ENCODE assay signal across 18 cellular contexts in genomic region chr9:78559449-78559885, GRCh38.
A peak's percentile ranks its signal among the peaks of the same experiment; 100 is the strongest.
DNase-seq lines count a peak whose midpoint lies in the region; ATAC-seq and TF ChIP-seq lines count a peak whose summit lies in the region.
"Had no signal": no experiment of that assay in that cellular context is flagged by ENCODE, and none has a peak within 500 bp of the region (broad histone marks: within the 10 kb centered on the region; RNA-seq: fewer than 3 reads in every experiment).

No MANE protein-coding gene starts in this region.

- H3K27ac Mint-ChIP-seq in naive thymus-derived CD4-positive, alpha-beta T cell: no peak overlapping the region
- H3K27ac Mint-ChIP-seq: activated CD8-positive, alpha-beta T cell treated with anti-CD3 and anti-CD28 coated beads, Interleukin-2, amount 10 ng/mL, durations not matched to agents 7 days and 5 days; activated naive CD8-positive, alpha-beta T cell treated with anti-CD3 and anti-CD28 coated beads, Interleukin-2, amount 10 ng/mL, durations not matched to agents 7 days and 5 days; effector memory CD8-positive, alpha-beta T cell; IgD-negative memory B cell had no signal

- CTCF ChIA-PET in naive thymus-derived CD4-positive, alpha-beta T cell (lab: Charles Lee): no interaction called here

- no peaks in the 10 kb centered on the region for H3K27me3 ChIP-seq in skeletal muscle satellite cell (ENCODE audit: control insufficient read depth, insufficient read depth, low read length)
- H3K27me3 ChIP-seq in naive thymus-derived CD4-positive, alpha-beta T cell (ENCODE audit: control insufficient read depth in 2 of 2, insufficient read depth in 2 of 2, low read length in 2 of 2): no peaks in the 10 kb centered on the region
- H3K27me3 ChIP-seq: BLaER1 treated with 17β-estradiol and CSF1 and Interleukin-3, amounts not matched to agents 10 nM and 100 nM had no signal

- H3K4me3 ChIP-seq in epithelial cell of esophagus (ENCODE audit: low read length): no peak overlapping the region
- H3K4me3 ChIP-seq in skeletal muscle satellite cell (ENCODE audit: low read length): no peak overlapping the region
- H3K4me3 ChIP-seq in naive thymus-derived CD4-positive, alpha-beta T cell (ENCODE audit: low read length): no peak overlapping the region
- H3K4me3 ChIP-seq: BLaER1 treated with 17β-estradiol and CSF1 and Interleukin-3, amounts not matched to agents 10 nM and 100 nM had no signal

- H3K36me3 ChIP-seq in skeletal muscle satellite cell (ENCODE audit: insufficient read depth, low read length): no peaks in the 10 kb centered on the region
- no peaks in the 10 kb centered on the region for H3K36me3 ChIP-seq in naive thymus-derived CD4-positive, alpha-beta T cell (ENCODE audit: control insufficient read depth in 2 of 3, insufficient read depth in 3 of 3, low read length in 3 of 3)
- H3K36me3 ChIP-seq: BLaER1 treated with 17β-estradiol and CSF1 and Interleukin-3, amounts not matched to agents 10 nM and 100 nM had no signal

- H3K9me3 ChIP-seq in skeletal muscle satellite cell (replicated peaks; ENCODE audit: low read length): no peaks in the 10 kb centered on the region
- H3K9me3 ChIP-seq in naive thymus-derived CD4-positive, alpha-beta T cell (ENCODE audit: control insufficient read depth in 2 of 3, low read length in 3 of 3): no peaks in the 10 kb centered on the region
- H3K9me3 ChIP-seq: BLaER1 treated with 17β-estradiol and CSF1 and Interleukin-3, amounts not matched to agents 10 nM and 100 nM had no signal

- ATAC-seq in esophagus mucosa: no peak
- ATAC-seq in naive thymus-derived CD4-positive, alpha-beta T cell: no peak
- ATAC-seq: activated CD8-positive, alpha-beta T cell treated with anti-CD3 and anti-CD28 coated beads, Interleukin-2, amount 10 ng/mL, durations not matched to agents 7 days and 5 days; effector memory CD8-positive, alpha-beta T cell; left cardiac atrium had no signal

- H3K36me3 Mint-ChIP-seq in naive thymus-derived CD4-positive, alpha-beta T cell: no peaks in the 10 kb centered on the region
- H3K36me3 Mint-ChIP-seq: activated naive CD8-positive, alpha-beta T cell treated with anti-CD3 and anti-CD28 coated beads, Interleukin-2, amount 10 ng/mL, durations not matched to agents 7 days and 5 days; IgD-negative memory B cell had no signal

- H3K4me3 Mint-ChIP-seq in naive thymus-derived CD4-positive, alpha-beta T cell: no peak overlapping the region
- H3K4me3 Mint-ChIP-seq: activated CD8-positive, alpha-beta T cell treated with anti-CD3 and anti-CD28 coated beads, Interleukin-2, amount 10 ng/mL, durations not matched to agents 7 days and 5 days; activated naive CD8-positive, alpha-beta T cell treated with anti-CD3 and anti-CD28 coated beads, Interleukin-2, amount 10 ng/mL, durations not matched to agents 7 days and 5 days; central memory CD8-positive, alpha-beta T cell; effector memory CD8-positive, alpha-beta T cell; IgD-negative memory B cell had no signal

- H3K9me3 Mint-ChIP-seq in naive thymus-derived CD4-positive, alpha-beta T cell: peaks cover 0 to 7% (median 0%) of the 10 kb centered on the region in 11 donors
- H3K9me3 Mint-ChIP-seq: activated naive CD8-positive, alpha-beta T cell treated with anti-CD3 and anti-CD28 coated beads, Interleukin-2, amount 10 ng/mL, durations not matched to agents 7 days and 5 days had no signal

- H3K9ac ChIP-seq in skeletal muscle satellite cell (ENCODE audit: low read depth, low read length): no peak overlapping the region
- H3K9ac ChIP-seq: BLaER1 treated with 17β-estradiol and CSF1 and Interleukin-3, amounts not matched to agents 10 nM and 100 nM had no signal

- no peaks in the 10 kb centered on the region for H3K4me1 Mint-ChIP-seq in naive thymus-derived CD4-positive, alpha-beta T cell
- H3K4me1 Mint-ChIP-seq: activated naive CD8-positive, alpha-beta T cell treated with anti-CD3 and anti-CD28 coated beads, Interleukin-2, amount 10 ng/mL, durations not matched to agents 7 days and 5 days; central memory CD8-positive, alpha-beta T cell; IgD-negative memory B cell had no signal

- POLR2A ChIA-PET in naive thymus-derived CD4-positive, alpha-beta T cell (lab: Charles Lee): no interaction called here

- H3K4me1 ChIP-seq in skeletal muscle satellite cell (ENCODE audit: control insufficient read depth, insufficient read depth, low read length): peaks cover 14% of the 10 kb centered on the region
- no peaks in the 10 kb centered on the region for H3K4me1 ChIP-seq in naive thymus-derived CD4-positive, alpha-beta T cell (ENCODE audit: control insufficient read depth in 2 of 2, insufficient read depth in 2 of 2, low read length in 2 of 2)
- H3K4me1 ChIP-seq: BLaER1 treated with 17β-estradiol and CSF1 and Interleukin-3, amounts not matched to agents 10 nM and 100 nM had no signal

- H3K27ac ChIP-seq in naive thymus-derived CD4-positive, alpha-beta T cell (ENCODE audit: low read depth, low read length): no peak overlapping the region
- H3K27ac ChIP-seq: BLaER1 treated with 17β-estradiol and CSF1 and Interleukin-3, amounts not matched to agents 10 nM and 100 nM had no signal

- intact Hi-C loops in naive thymus-derived CD4-positive, alpha-beta T cell (cut with micrococcal nuclease): no loop called here

- H3K27me3 Mint-ChIP-seq in naive thymus-derived CD4-positive, alpha-beta T cell: peaks cover 0 to 3% (median 0%) of the 10 kb centered on the region in 5 donors
- H3K27me3 Mint-ChIP-seq: activated naive CD8-positive, alpha-beta T cell treated with anti-CD3 and anti-CD28 coated beads, Interleukin-2, amount 10 ng/mL, durations not matched to agents 7 days and 5 days; central memory CD8-positive, alpha-beta T cell; effector memory CD8-positive, alpha-beta T cell had no signal

- peak; percentile 68 for DNase-seq in HCEC 1CT
- DNase-seq in RPMI7951 (ENCODE audit: low read depth): peak; percentile 17
- peak; percentile 17 for DNase-seq in epithelial cell of esophagus (ENCODE audit: low read depth)
- DNase-seq in GOT3 (lab: John Stamatoyannopoulos, UW): no peak
- no peak for DNase-seq in naive thymus-derived CD4-positive, alpha-beta T cell
- DNase-seq: activated CD8-positive, alpha-beta T cell treated with anti-CD3 and anti-CD28 coated beads, Interleukin-2, amount 10 ng/mL, durations not matched to agents 7 days and 5 days; activated naive CD8-positive, alpha-beta T cell treated with anti-CD3 and anti-CD28 coated beads, Interleukin-2, amount 10 ng/mL, durations not matched to agents 7 days and 5 days; effector memory CD8-positive, alpha-beta T cell; left cardiac atrium; midbrain; MV-4-11; NCI-H2029; NCI-H446 treated with DMSO at 0.1 percent for 48 hours had no signal

- H3K4me2 ChIP-seq in skeletal muscle satellite cell (ENCODE audit: low read length): peak overlapping the region; percentile 9
- H3K4me2 ChIP-seq: BLaER1 treated with 17β-estradiol and CSF1 and Interleukin-3, amounts not matched to agents 10 nM and 100 nM had no signal

- no peak for TF ChIP-seq CTCF in epithelial cell of esophagus (IDR thresholded peaks at IDR 0.05; ENCODE audit: insufficient read depth, low read depth, low read length, missing control alignments)

Comparison
In these comparisons a context has a peak if more than half of its experiments do, and no peak if none do; other contexts are left out.
1. DNase-seq: peak in HCEC 1CT (single experiment), RPMI7951 (single experiment) and epithelial cell of esophagus (single experiment); none in GOT3 (single experiment) and naive thymus-derived CD4-positive, alpha-beta T cell (0 of 9).